8 cellular contexts compared by ENCODE assay signal in the genomic region with DNA sequence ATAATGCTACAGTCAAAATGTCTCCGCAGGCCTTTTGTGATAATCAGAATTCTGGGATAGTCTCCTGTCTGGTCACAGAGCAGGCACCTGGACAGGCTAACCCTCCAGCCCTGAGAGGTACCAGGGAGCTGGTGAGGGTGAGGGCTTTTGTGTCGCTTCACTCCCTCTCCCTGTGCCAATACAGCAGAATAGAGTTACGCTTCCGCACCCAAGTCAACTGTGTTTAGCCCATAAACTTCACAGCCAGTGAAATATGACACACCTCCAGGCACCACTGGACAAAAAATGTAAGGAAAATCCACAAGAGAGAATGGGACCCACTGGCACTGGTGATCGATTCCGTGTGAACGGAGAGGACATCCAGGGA. TPM values are rescaled to one million over a fixed set of nuclear protein-coding genes. Genes with fewer than 3 reads are reported as not detected.
A peak's percentile ranks its signal among the peaks of the same experiment; 100 is the strongest.
DNase-seq lines count a peak whose midpoint lies in the region; ATAC-seq and TF ChIP-seq lines count a peak whose summit lies in the region.

No MANE protein-coding gene starts in this region.

- WGBS in mammary epithelial cell (ENCODE audit: low coverage, missing lambda C conversion rate) = 45% methylated on average over 7 of the region's 7 CpGs

- no peak for TF ChIP-seq CTCF in A673 (conservative IDR thresholded peaks at IDR 0.05; ENCODE audit: low read depth, low read length)
- TF ChIP-seq CTCF in mammary epithelial cell (conservative IDR thresholded peaks at IDR 0.05 in 1 of 2, IDR thresholded peaks at IDR 0.05 in 1 of 2; ENCODE audit: extremely low read depth in 1 of 2, insufficient read depth in 1 of 2, low read depth in 1 of 2, low read length in 2 of 2) = no peak
- TF ChIP-seq CTCF in mucosa of descending colon (IDR thresholded peaks at IDR 0.05) = no peak

- no TSS peak for BruUV-seq in A673 (replicated peaks; lab: Mats Ljungman, UMichigan)
- BruUV-seq in mammary epithelial cell (replicated peaks; lab: Mats Ljungman, UMichigan) = no TSS peak

- H3K9me3 ChIP-seq in A673 (ENCODE audit: low read depth, low read length, poor library complexity, severe bottlenecking) (no peaks in the 10 kb centered on the region), mammary epithelial cell (replicated peaks; ENCODE audit: insufficient read depth, low read length) (no peaks in the 10 kb centered on the region), mucosa of descending colon (no peaks in the 10 kb centered on the region)

- H3K4me2 ChIP-seq in mammary epithelial cell (ENCODE audit: insufficient read depth, low read depth, low read length) = peak overlapping the region; percentile 78

- intact Hi-C loops in A673 (cut with micrococcal nuclease; ENCODE audit: unreplicated experiment) = no loop called here
- intact Hi-C loops in mammary epithelial cell (cut with micrococcal nuclease) = loop anchor here (1.0 to 5.0 kb wide), 2 partner anchors 19 to 149 kb away; no protein-coding TSS in a partner anchor
- intact Hi-C loops in mucosa of descending colon (cut with DNase I, micrococcal nuclease) = no loop called here

- H3K27ac ChIP-seq in A673 (ENCODE audit: low read depth, low read length, poor library complexity, severe bottlenecking) (peak overlapping the region; percentile 89), mammary epithelial cell (ENCODE audit: insufficient read depth, low read depth, low read length) (peak overlapping the region; percentile 48)

- CTCF ChIA-PET in A673 (lab: Charles Lee) (no interaction called here), mammary epithelial cell (lab: Charles Lee; ENCODE audit: low non-redundant PET) (no interaction called here)

- H3K9ac ChIP-seq in mammary epithelial cell (ENCODE audit: insufficient read depth, low read length) = peak overlapping the region; percentile 85

- no peaks in the 10 kb centered on the region for H3K27me3 ChIP-seq in A673 (replicated peaks; ENCODE audit: insufficient read depth, low read depth, low read length, poor library complexity)
- H3K27me3 ChIP-seq in mammary epithelial cell (ENCODE audit: insufficient read depth, low read length) = no peaks in the 10 kb centered on the region

- peaks cover 2% of the 10 kb centered on the region for H4K20me1 ChIP-seq in mammary epithelial cell (ENCODE audit: insufficient read depth, low read length)

- H3K4me3 ChIP-seq in A673 (ENCODE audit: low read depth, low read length, poor library complexity, severe bottlenecking) = peak overlapping the region; percentile 84
- H3K4me3 ChIP-seq in mammary epithelial cell (replicated peaks in 1 of 3; ENCODE audit: insufficient read depth in 1 of 3, low read depth in 2 of 3, low read length in 3 of 3) = peak overlapping the region; percentile 43 to 98 (median 98)
- no peak overlapping the region for H3K4me3 ChIP-seq in mucosa of descending colon

- H3K4me1 ChIP-seq in A673 (ENCODE audit: insufficient read depth, low read length, poor library complexity, severe bottlenecking) (peaks cover 13% of the 10 kb centered on the region), mammary epithelial cell (ENCODE audit: insufficient read depth, low read length) (peaks cover 14% of the 10 kb centered on the region), mucosa of descending colon (ENCODE audit: low read depth) (peaks cover 34% of the 10 kb centered on the region)

- in situ Hi-C loops in mammary epithelial cell (cut with MboI; ENCODE audit: low sequenced_read_pairs in 2 of 2) = no loop called here

- no peak overlapping the region for H2AFZ ChIP-seq in mammary epithelial cell (ENCODE audit: low read depth, low read length)

- POLR2A ChIA-PET in A673 (lab: Charles Lee; ENCODE audit: low non-redundant PET) = no interaction called here

- H3K36me3 ChIP-seq in A673 (ENCODE audit: insufficient read depth, low read length, poor library complexity, severe bottlenecking) = no peaks in the 10 kb centered on the region
- H3K36me3 ChIP-seq in mammary epithelial cell (ENCODE audit: insufficient read depth, low read length) = no peaks in the 10 kb centered on the region
- no peaks in the 10 kb centered on the region for H3K36me3 ChIP-seq in mucosa of descending colon (ENCODE audit: low read depth)

- peaks cover 61% of the 10 kb centered on the region for H3K79me2 ChIP-seq in mammary epithelial cell (ENCODE audit: insufficient read depth, low read length)

- peak; percentile 46 for ATAC-seq in mucosa of descending colon
- no peak for ATAC-seq in HG03520 (IDR thresholded peaks at IDR 0.05; ENCODE audit: unreplicated experiment)
- ATAC-seq in HG03280 (IDR thresholded peaks at IDR 0.05; ENCODE audit: unreplicated experiment) = no peak
- ATAC-seq in GM19395 (IDR thresholded peaks at IDR 0.05; ENCODE audit: unreplicated experiment) = no peak

- dilution Hi-C loops in mammary epithelial cell (cut with HindIII; ENCODE audit: low sequenced_read_pairs) = loop anchor here (5.0 kb wide), 1 partner anchor 84 kb away; no protein-coding TSS in a partner anchor

- DNase-seq in A673 (ENCODE audit: low spot score) = no peak
- peak; percentile 8 for DNase-seq in HPDE6-E6E7 (ENCODE audit: extremely low spot score)
- DNase-seq in mammary epithelial cell = no peak
- peak in 1 of 3 donors; percentile 36 for DNase-seq in mucosa of descending colon
- DNase-seq in NCI-H1436 (lab: John Stamatoyannopoulos, UW) = no peak

RNA-seq across cellular contexts. Expression of gene GAK, which starts 1.3 kb away (rescaled TPM):
- total RNA-seq in A673 (2021) (96.2 and 109 TPM in 2 replicates), mammary epithelial cell (100 to 1,000 TPM in 1 of 2 donors, 10 to 100 TPM in 1; 59.5 to 109 TPM), mucosa of descending colon (100 to 1,000 TPM; 155 to 259 (median 244) TPM)
- 25.1 TPM for polyA plus RNA-seq in mammary epithelial cell
- polyA minus RNA-seq in mammary epithelial cell = 29.7 TPM

RNA-seq across cellular contexts. Expression of gene TMEM175, which starts 1.4 kb away (rescaled TPM):
- total RNA-seq in A673 (2021) = 10.0 and 12.1 TPM in 2 replicates
- total RNA-seq in mammary epithelial cell = 10 to 100 TPM; 12.0 to 21.5 TPM
- polyA plus RNA-seq in mammary epithelial cell = 13.8 TPM
- 50.0 TPM for polyA minus RNA-seq in mammary epithelial cell
- total RNA-seq in mucosa of descending colon = 10 to 100 TPM; 30.1 to 39.0 (median 37.5) TPM

RNA-seq across cellular contexts. Expression of gene DGKQ, which starts 42.6 kb away (rescaled TPM):
- 8.8 and 10.8 TPM in 2 replicates for total RNA-seq in A673 (2021)
- total RNA-seq in mammary epithelial cell = 10 to 100 TPM; 13.7 to 13.8 TPM
- 6.8 TPM for polyA plus RNA-seq in mammary epithelial cell
- polyA minus RNA-seq in mammary epithelial cell = 4.2 TPM
- total RNA-seq in mucosa of descending colon = 10 to 100 TPM; 31.8 to 56.1 (median 41.7) TPM

RNA-seq across cellular contexts. Expression of gene IDUA, which starts 56.0 kb away (rescaled TPM):
- total RNA-seq in A673 (2021) (12.0 and 12.3 TPM in 2 replicates), mammary epithelial cell (10 to 100 TPM; 17.8 to 30.8 TPM), mucosa of descending colon (10 to 100 TPM; 29.7 to 45.7 (median 33.4) TPM)
- 4.2 TPM for polyA plus RNA-seq in mammary epithelial cell
- polyA minus RNA-seq in mammary epithelial cell = 0.98 TPM
